In genomic region chr14:105475916-105476845, GRCh38 we compare ENCODE assay signal across 9 cellular contexts. TPM values are rescaled to one million over a fixed set of nuclear protein-coding genes. Genes with fewer than 3 reads are reported as not detected.
DNase-seq lines count a peak whose midpoint lies in the region; ATAC-seq and TF ChIP-seq lines count a peak whose summit lies in the region.
"Had no signal": no experiment of that assay in that cellular context is flagged by ENCODE, and none has a peak within 500 bp of the region (broad histone marks: within the 10 kb centered on the region; RNA-seq: fewer than 3 reads in every experiment).

No MANE protein-coding gene starts in this region.

- H3K36me3 ChIP-seq in neuronal stem cell (replicated peaks in 1 of 2; ENCODE audit: control insufficient read depth in 2 of 2, insufficient read depth in 2 of 2, low read length in 2 of 2) (peaks cover 0 to 2% of the 10 kb centered on the region in 2 donors), Karpas-422 (ENCODE audit: insufficient read depth, low read length) (no peaks in the 10 kb centered on the region)

- H3K27me3 ChIP-seq in neuronal stem cell (ENCODE audit: control insufficient read depth in 3 of 3, insufficient read depth in 3 of 3, low read depth in 1 of 3, low read length in 3 of 3) (peaks cover 0 to 64% (median 33%) of the 10 kb centered on the region in 3 experiments), Karpas-422 (ENCODE audit: low read length) (no peaks in the 10 kb centered on the region)

- peak overlapping the region; percentile 93 for H2BK5ac ChIP-seq in neuronal stem cell (ENCODE audit: low read length)

- H3K4me3 ChIP-seq in fibroblast of villous mesenchyme (ENCODE audit: low read depth, low read length) (peak overlapping the region; percentile 63), neuronal stem cell (ENCODE audit: low read length in 2 of 2) (peak overlapping the region; percentile 9 to 91), Karpas-422 (ENCODE audit: low read length) (no peak overlapping the region)

- H3K9me3 ChIP-seq in neuronal stem cell (replicated peaks in 1 of 2; ENCODE audit: control insufficient read depth in 2 of 2, insufficient read depth in 1 of 2, low read depth in 1 of 2, low read length in 2 of 2) (peaks cover 0 to 8% of the 10 kb centered on the region in 2 donors), Karpas-422 (ENCODE audit: low read length) (no peaks in the 10 kb centered on the region)

- peak overlapping the region; percentile 24 for H2BK12ac ChIP-seq in neuronal stem cell (ENCODE audit: low read length)

- H3K36me3 Mint-ChIP-seq in activated T-helper 2 cell treated with anti-CD3 and anti-CD28 coated beads, Interferon-gamma antibody, Interleukin-2, Interleukin-4, amounts not matched to agents 10 μg/mL and 5 μg/mL and 100 μg/mL, durations not matched to agents 14 hours and 24 hours and 36 hours (ENCODE audit: low read depth), result peaks cover 5% of the 10 kb centered on the region
- no peaks in the 10 kb centered on the region for H3K36me3 Mint-ChIP-seq in activated T-cell treated with anti-CD3 and anti-CD28 coated beads, Interleukin-2, amount 50 U/mL, for 4 hours (ENCODE audit: insufficient read depth)

- peaks cover 34% of the 10 kb centered on the region for H3K27me3 Mint-ChIP-seq in activated T-helper 2 cell treated with anti-CD3 and anti-CD28 coated beads, Interferon-gamma antibody, Interleukin-2, Interleukin-4, amounts not matched to agents 10 μg/mL and 5 μg/mL and 100 μg/mL, durations not matched to agents 14 hours and 24 hours and 36 hours (ENCODE audit: low read depth)
- no peaks in the 10 kb centered on the region for H3K27me3 Mint-ChIP-seq in activated T-cell treated with anti-CD3 and anti-CD28 coated beads, Interleukin-2, amount 50 U/mL, for 4 hours (ENCODE audit: low read depth)

- H2AFZ ChIP-seq in neuronal stem cell (ENCODE audit: low read length), result peak overlapping the region; percentile 96
- H2AFZ ChIP-seq in Karpas-422 (ENCODE audit: low read length), result no peak overlapping the region

- H3K18ac ChIP-seq in neuronal stem cell (ENCODE audit: low read length), result peak overlapping the region; percentile 94

- peak overlapping the region; percentile 54 for H2BK120ac ChIP-seq in neuronal stem cell (ENCODE audit: low read depth, low read length)

- H3K9me2 ChIP-seq in Karpas-422 (replicated peaks; ENCODE audit: insufficient read depth, low read length), result no peaks in the 10 kb centered on the region

- no peak overlapping the region for H3K4me3 Mint-ChIP-seq in activated T-helper 2 cell treated with anti-CD3 and anti-CD28 coated beads, Interferon-gamma antibody, Interleukin-2, Interleukin-4, amounts not matched to agents 10 μg/mL and 5 μg/mL and 100 μg/mL, durations not matched to agents 14 hours and 24 hours and 36 hours (ENCODE audit: low read depth)
- H3K4me3 Mint-ChIP-seq in activated T-cell treated with anti-CD3 and anti-CD28 coated beads, Interleukin-2, amount 50 U/mL, for 4 hours, result no peak overlapping the region

- peak overlapping the region; percentile 73 for H3K23ac ChIP-seq in neuronal stem cell (ENCODE audit: low read depth, low read length, poor library complexity)

- peak overlapping the region; percentile 89 for H2BK15ac ChIP-seq in neuronal stem cell (ENCODE audit: low read length)

- peaks cover 13% of the 10 kb centered on the region for H3K79me1 ChIP-seq in neuronal stem cell (ENCODE audit: low read depth, low read length)

- intact Hi-C loops in activated T-helper 2 cell treated with anti-CD3 and anti-CD28 coated beads, Interferon-gamma antibody, Interleukin-2, Interleukin-4, amounts not matched to agents 10 μg/mL and 5 μg/mL and 100 μg/mL, durations not matched to agents 14 hours and 24 hours and 36 hours (cut with micrococcal nuclease), result loop anchor here (2.0 kb wide), 1 partner anchor 15 kb away; the partner anchor contains the start of gene TEDC1

- H3K9me3 Mint-ChIP-seq in activated T-helper 2 cell treated with anti-CD3 and anti-CD28 coated beads, Interferon-gamma antibody, Interleukin-2, Interleukin-4, amounts not matched to agents 10 μg/mL and 5 μg/mL and 100 μg/mL, durations not matched to agents 14 hours and 24 hours and 36 hours, result no peaks in the 10 kb centered on the region
- no peaks in the 10 kb centered on the region for H3K9me3 Mint-ChIP-seq in activated T-cell treated with anti-CD3 and anti-CD28 coated beads, Interleukin-2, amount 50 U/mL, for 4 hours

- H4K8ac ChIP-seq in neuronal stem cell (ENCODE audit: low read depth, low read length), result no peak overlapping the region

- TF ChIP-seq CTCF in fibroblast of villous mesenchyme (IDR thresholded peaks at IDR 0.05; ENCODE audit: insufficient read depth, low read depth, low read length), result no peak

- peaks cover 12% of the 10 kb centered on the region for H3K4me1 Mint-ChIP-seq in activated T-helper 2 cell treated with anti-CD3 and anti-CD28 coated beads, Interferon-gamma antibody, Interleukin-2, Interleukin-4, amounts not matched to agents 10 μg/mL and 5 μg/mL and 100 μg/mL, durations not matched to agents 14 hours and 24 hours and 36 hours (ENCODE audit: low read depth)
- H3K4me1 Mint-ChIP-seq in activated T-cell treated with anti-CD3 and anti-CD28 coated beads, Interleukin-2, amount 50 U/mL, for 4 hours (ENCODE audit: low read depth), result peaks cover 29% of the 10 kb centered on the region

- H4K20me1 ChIP-seq in Karpas-422 (ENCODE audit: insufficient read depth, low read depth, low read length), result peaks cover 16% of the 10 kb centered on the region; the same call in 1 of the 2 replicates

- peak overlapping the region; percentile 71 for H3K14ac ChIP-seq in neuronal stem cell (ENCODE audit: low read length)

- H3K9ac ChIP-seq in neuronal stem cell (ENCODE audit: low read depth, low read length, poor library complexity), result peak overlapping the region; percentile 91
- H3K9ac ChIP-seq in Karpas-422 (ENCODE audit: low read length), result no peak overlapping the region

- DNase-seq in COR-L47 (lab: John Stamatoyannopoulos, UW), result peak; percentile 51
- peak; percentile 39 for DNase-seq in SHP77 treated with DMSO at 0.1 percent for 48 hours (lab: John Stamatoyannopoulos, UW)
- DNase-seq in fibroblast of villous mesenchyme (ENCODE audit: low read depth), result no peak
- DNase-seq in neuronal stem cell (ENCODE audit: low spot score), result no peak
- no peak for DNase-seq in Karpas-422
- no peak for DNase-seq in activated T-helper 2 cell treated with anti-CD3 and anti-CD28 coated beads, Interferon-gamma antibody, Interleukin-2, Interleukin-4, amounts not matched to agents 10 μg/mL and 5 μg/mL and 100 μg/mL, durations not matched to agents 14 hours and 24 hours and 36 hours (ENCODE audit: low spot score)
- no peak for DNase-seq in activated T-cell treated with anti-CD3 and anti-CD28 coated beads, Interleukin-2, amount 50 U/mL, for 4 hours
- DNase-seq in cerebellar nuclear complex (lab: John Stamatoyannopoulos, UW), result no peak

- H3K79me2 ChIP-seq in Karpas-422 (ENCODE audit: low read length), result no peaks in the 10 kb centered on the region

- H3K4me2 ChIP-seq in neuronal stem cell (ENCODE audit: insufficient read depth, low read length, poor library complexity, severe bottlenecking) (peak overlapping the region; percentile 86), Karpas-422 (ENCODE audit: low read depth, low read length, poor library complexity, severe bottlenecking) (no peak overlapping the region)

- H2AK5ac ChIP-seq in neuronal stem cell (ENCODE audit: low read depth, low read length), result peak overlapping the region; percentile 98

- WGBS in neuronal stem cell (ENCODE audit: extremely low coverage in 2 of 2, insufficient read length in 2 of 2, insufficient replicate concordance in 1 of 2), 2 donors, result no CpG with 5 or more reads among the region's 30 CpGs

- ATAC-seq in activated T-cell treated with anti-CD3 and anti-CD28 coated beads, Interleukin-2, amount 50 U/mL, for 4 hours, result no peak
- ATAC-seq: left colon had no signal

- no peak overlapping the region for H3K27ac ChIP-seq in neuronal stem cell (replicated peaks; ENCODE audit: low read length)
- no peak overlapping the region for H3K27ac ChIP-seq in Karpas-422 (ENCODE audit: low read length)

- H3K4ac ChIP-seq in neuronal stem cell (ENCODE audit: low read length), result no peak overlapping the region

- no peak overlapping the region for H3K27ac Mint-ChIP-seq in activated T-helper 2 cell treated with anti-CD3 and anti-CD28 coated beads, Interferon-gamma antibody, Interleukin-2, Interleukin-4, amounts not matched to agents 10 μg/mL and 5 μg/mL and 100 μg/mL, durations not matched to agents 14 hours and 24 hours and 36 hours

- H4K91ac ChIP-seq in neuronal stem cell (ENCODE audit: low read depth, low read length, poor library complexity), result no peak overlapping the region

- peaks cover 35 to 53% of the 10 kb centered on the region in 2 donors for H3K4me1 ChIP-seq in neuronal stem cell (ENCODE audit: control insufficient read depth in 2 of 2, insufficient read depth in 1 of 2, low read depth in 1 of 2, low read length in 2 of 2)
- peaks cover 41% of the 10 kb centered on the region for H3K4me1 ChIP-seq in Karpas-422 (ENCODE audit: low read length)

RNA-seq across cellular contexts. Expression of gene CRIP2, which starts 1.6 kb away (rescaled TPM):
- total RNA-seq in fibroblast of villous mesenchyme, result 8.6 and 18.0 TPM in 2 replicates
- polyA plus RNA-seq in neuronal stem cell (2013, experiment 1 of 2), result 16.9 TPM
- 15.2 TPM for polyA plus RNA-seq in neuronal stem cell (2013, experiment 2 of 2)
- 0.45 TPM in 1 of 2 replicates, not detected in the other for total RNA-seq in Karpas-422 (2014; rRNA removed; shearing (Covaris generic); ENCODE audit: low replicate concordance)
- total RNA-seq in activated T-helper 2 cell treated with anti-CD3 and anti-CD28 coated beads, Interferon-gamma antibody, Interleukin-2, Interleukin-4, amounts not matched to agents 10 μg/mL and 5 μg/mL and 100 μg/mL, durations not matched to agents 14 hours and 24 hours and 36 hours, result 0.16 and 0.55 TPM in 2 replicates
- 1 to 10 TPM in 1 of 3 donors, under 1 TPM in 2; 0.90 to 1.4 (median 0.91) TPM for total RNA-seq in activated T-cell treated with anti-CD3 and anti-CD28 coated beads, Interleukin-2, amount 50 U/mL, for 4 hours

RNA-seq across cellular contexts. Expression of gene CRIP1, which starts 10.5 kb away (rescaled TPM):
- 1.3 and 2.6 TPM in 2 replicates for total RNA-seq in fibroblast of villous mesenchyme
- polyA plus RNA-seq in neuronal stem cell (2013, experiment 1 of 2), result 98.0 TPM
- 93.7 TPM for polyA plus RNA-seq in neuronal stem cell (2013, experiment 2 of 2)
- 140 and 285 TPM in 2 replicates for total RNA-seq in Karpas-422 (2014; rRNA removed; shearing (Covaris generic); ENCODE audit: low replicate concordance)
- total RNA-seq in activated T-helper 2 cell treated with anti-CD3 and anti-CD28 coated beads, Interferon-gamma antibody, Interleukin-2, Interleukin-4, amounts not matched to agents 10 μg/mL and 5 μg/mL and 100 μg/mL, durations not matched to agents 14 hours and 24 hours and 36 hours, result 156 and 185 TPM in 2 replicates
- 10 to 100 TPM; 24.9 to 43.9 (median 33.5) TPM for total RNA-seq in activated T-cell treated with anti-CD3 and anti-CD28 coated beads, Interleukin-2, amount 50 U/mL, for 4 hours

RNA-seq across cellular contexts. Expression of gene TEDC1, which starts 14.9 kb away (rescaled TPM):
- total RNA-seq in fibroblast of villous mesenchyme, result 7.3 and 8.4 TPM in 2 replicates
- polyA plus RNA-seq in neuronal stem cell (2013, experiment 1 of 2), result 13.4 TPM
- 11.7 TPM for polyA plus RNA-seq in neuronal stem cell (2013, experiment 2 of 2)
- 9.8 and 35.6 TPM in 2 replicates for total RNA-seq in Karpas-422 (2014; rRNA removed; shearing (Covaris generic); ENCODE audit: low replicate concordance)
- total RNA-seq in activated T-helper 2 cell treated with anti-CD3 and anti-CD28 coated beads, Interferon-gamma antibody, Interleukin-2, Interleukin-4, amounts not matched to agents 10 μg/mL and 5 μg/mL and 100 μg/mL, durations not matched to agents 14 hours and 24 hours and 36 hours, result 38.2 and 42.6 TPM in 2 replicates
- total RNA-seq in activated T-cell treated with anti-CD3 and anti-CD28 coated beads, Interleukin-2, amount 50 U/mL, for 4 hours, result 10 to 100 TPM; 53.7 to 58.7 (median 57.8) TPM

RNA-seq across cellular contexts. Expression of gene TMEM121, which starts 50.2 kb away (rescaled TPM):
- 2.9 and 5.2 TPM in 2 replicates for total RNA-seq in fibroblast of villous mesenchyme
- polyA plus RNA-seq in neuronal stem cell (2013, experiment 1 of 2), result 7.2 TPM
- 6.3 TPM for polyA plus RNA-seq in neuronal stem cell (2013, experiment 2 of 2)
- 0.18 TPM in 1 of 2 replicates, not detected in the other for total RNA-seq in Karpas-422 (2014; rRNA removed; shearing (Covaris generic); ENCODE audit: low replicate concordance)
- 8.2 and 9.6 TPM in 2 replicates for total RNA-seq in activated T-helper 2 cell treated with anti-CD3 and anti-CD28 coated beads, Interferon-gamma antibody, Interleukin-2, Interleukin-4, amounts not matched to agents 10 μg/mL and 5 μg/mL and 100 μg/mL, durations not matched to agents 14 hours and 24 hours and 36 hours
- 10 to 100 TPM; 14.4 to 24.6 (median 19.5) TPM for total RNA-seq in activated T-cell treated with anti-CD3 and anti-CD28 coated beads, Interleukin-2, amount 50 U/mL, for 4 hours

RNA-seq across cellular contexts. Expression of gene MTA1, which starts 56.6 kb away (rescaled TPM):
- total RNA-seq in fibroblast of villous mesenchyme, result 38.0 and 52.7 TPM in 2 replicates
- polyA plus RNA-seq in neuronal stem cell (2013, experiment 1 of 2), result 199 TPM
- polyA plus RNA-seq in neuronal stem cell (2013, experiment 2 of 2), result 194 TPM
- 94.6 and 204 TPM in 2 replicates for total RNA-seq in Karpas-422 (2014; rRNA removed; shearing (Covaris generic); ENCODE audit: low replicate concordance)
- total RNA-seq in activated T-helper 2 cell treated with anti-CD3 and anti-CD28 coated beads, Interferon-gamma antibody, Interleukin-2, Interleukin-4, amounts not matched to agents 10 μg/mL and 5 μg/mL and 100 μg/mL, durations not matched to agents 14 hours and 24 hours and 36 hours, result 170 and 172 TPM in 2 replicates
- total RNA-seq in activated T-cell treated with anti-CD3 and anti-CD28 coated beads, Interleukin-2, amount 50 U/mL, for 4 hours, result 100 to 1,000 TPM; 154 to 166 (median 154) TPM

Comparison
In these comparisons a context has a peak if more than half of its experiments do, and no peak if none do; other contexts are left out.
1. DNase-seq: peak in COR-L47 (single experiment) and SHP77 treated with DMSO at 0.1 percent for 48 hours (single experiment); none in fibroblast of villous mesenchyme (single experiment), neuronal stem cell (single experiment), Karpas-422 (single experiment), activated T-helper 2 cell treated with anti-CD3 and anti-CD28 coated beads, Interferon-gamma antibody, Interleukin-2, Interleukin-4, amounts not matched to agents 10 μg/mL and 5 μg/mL and 100 μg/mL, durations not matched to agents 14 hours and 24 hours and 36 hours (single experiment), activated T-cell treated with anti-CD3 and anti-CD28 coated beads, Interleukin-2, amount 50 U/mL, for 4 hours (single experiment) and cerebellar nuclear complex (0 of 2).